ENCODE assay signal across 12 cellular contexts in genomic region chr21:44087426-44088400, GRCh38. TPM values are rescaled to one million over a fixed set of nuclear protein-coding genes. Genes with fewer than 3 reads are reported as not detected.
DNase-seq lines count a peak whose midpoint lies in the region; ATAC-seq and TF ChIP-seq lines count a peak whose summit lies in the region.
"Had no signal": no experiment of that assay in that cellular context is flagged by ENCODE, and none has a peak within 500 bp of the region (broad histone marks: within the 10 kb centered on the region; RNA-seq: fewer than 3 reads in every experiment).

No MANE protein-coding gene starts in this region.

- no peaks in the 10 kb centered on the region for H3K9me3 ChIP-seq in CD8-positive, alpha-beta memory T cell (ENCODE audit: low read length)
- H3K9me3 ChIP-seq in T-helper 17 cell (ENCODE audit: control insufficient read depth, low read length, poor library complexity, severe bottlenecking), result no peaks in the 10 kb centered on the region

- H3K27ac ChIP-seq in CD8-positive, alpha-beta memory T cell (ENCODE audit: low read depth, low read length), result peak overlapping the region; percentile 25
- H3K27ac ChIP-seq: KMS-11 had no signal

- ATAC-seq in T-helper 17 cell, result no peak

- no peak overlapping the region for H3K4me3 ChIP-seq in CD8-positive, alpha-beta memory T cell (ENCODE audit: low read length)

- H3K9me3 Mint-ChIP-seq in CD8-positive, alpha-beta memory T cell, result no peaks in the 10 kb centered on the region
- H3K9me3 Mint-ChIP-seq in glutamatergic neuron (ENCODE audit: unreplicated experiment), result peaks cover 2% of the 10 kb centered on the region

- peak overlapping the region; percentile 88 to 99 (median 98) for H3K27ac Mint-ChIP-seq in CD8-positive, alpha-beta memory T cell
- peak overlapping the region; percentile 98 for H3K27ac Mint-ChIP-seq in T-helper 17 cell
- H3K27ac Mint-ChIP-seq in glutamatergic neuron (ENCODE audit: unreplicated experiment), result peak overlapping the region; percentile 56

- TF ChIP-seq CTCF in glutamatergic neuron (IDR thresholded peaks at IDR 0.05; ENCODE audit: partially characterized antibody, unreplicated experiment), result no peak

- peak overlapping the region; percentile 44 to 88 (median 82) for H3K4me3 Mint-ChIP-seq in CD8-positive, alpha-beta memory T cell
- H3K4me3 Mint-ChIP-seq in T-helper 17 cell (peak overlapping the region; percentile 47), glutamatergic neuron (ENCODE audit: unreplicated experiment) (no peak overlapping the region)

- peaks cover 13 to 85% (median 22%) of the 10 kb centered on the region in 3 donors for H3K36me3 Mint-ChIP-seq in CD8-positive, alpha-beta memory T cell
- H3K36me3 Mint-ChIP-seq in T-helper 17 cell (ENCODE audit: low read depth) (peaks cover 10% of the 10 kb centered on the region), glutamatergic neuron (ENCODE audit: unreplicated experiment) (peaks cover 12% of the 10 kb centered on the region)

- peaks cover 22% of the 10 kb centered on the region for H3K36me3 ChIP-seq in CD8-positive, alpha-beta memory T cell (ENCODE audit: insufficient read depth, low read length)

- intact Hi-C loops in posterior vena cava (cut with DNase I), result no loop called here

- H3K27me3 ChIP-seq in CD8-positive, alpha-beta memory T cell (ENCODE audit: insufficient read depth, low read length, poor library complexity, severe bottlenecking), result no peaks in the 10 kb centered on the region

- CTCF ChIA-PET in CD8-positive, alpha-beta memory T cell (lab: Charles Lee), result no interaction called here

- H3K4me1 ChIP-seq in CD8-positive, alpha-beta memory T cell (ENCODE audit: insufficient read depth, low read length), result peaks cover 80% of the 10 kb centered on the region

- POLR2A ChIA-PET in CD8-positive, alpha-beta memory T cell (lab: Charles Lee), result interaction anchor here (0.8 kb wide), 1 partner anchor 22 kb away, joined by 3 read pairs; no protein-coding TSS in a partner anchor

- H3K4me1 Mint-ChIP-seq in CD8-positive, alpha-beta memory T cell, result peaks cover 82 to 89% (median 88%) of the 10 kb centered on the region in 3 donors
- peaks cover 60% of the 10 kb centered on the region for H3K4me1 Mint-ChIP-seq in T-helper 17 cell
- no peaks in the 10 kb centered on the region for H3K4me1 Mint-ChIP-seq in glutamatergic neuron (ENCODE audit: low read depth, unreplicated experiment)

- DNase-seq in CD8-positive, alpha-beta memory T cell, result peak in 2 of 5 donors; percentile 27 to 43
- no peak for DNase-seq in T-helper 17 cell
- DNase-seq in glutamatergic neuron, result no peak
- peak; percentile 81 for DNase-seq in posterior vena cava (ENCODE audit: low spot score)
- no peak for DNase-seq in NCI-H2227 treated with DMSO at 0.1 percent for 48 hours (lab: John Stamatoyannopoulos, UW)
- DNase-seq in COLO668 (lab: John Stamatoyannopoulos, UW; ENCODE audit: unreplicated experiment), result no peak
- DNase-seq in AG20443 (ENCODE audit: low spot score), result no peak
- DNase-seq in HuH-7 (ENCODE audit: low spot score), result no peak
- DNase-seq: activated CD4-positive, CD25-positive, alpha-beta regulatory T cell treated with anti-CD3 and anti-CD28 coated beads, Interleukin-2, amount 50 U/mL, for 72 hours; NCI-H345; retina had no signal

- H3K27me3 Mint-ChIP-seq in CD8-positive, alpha-beta memory T cell, result no peaks in the 10 kb centered on the region
- H3K27me3 Mint-ChIP-seq in T-helper 17 cell (no peaks in the 10 kb centered on the region), glutamatergic neuron (ENCODE audit: unreplicated experiment) (no peaks in the 10 kb centered on the region)

RNA-seq across cellular contexts. Expression of gene PWP2, which starts 19.5 kb away (rescaled TPM):
- total RNA-seq in CD8-positive, alpha-beta memory T cell, result 10 to 100 TPM; 10.4 to 15.5 TPM
- polyA plus RNA-seq in CD8-positive, alpha-beta memory T cell, result 13.2 TPM
- total RNA-seq in T-helper 17 cell (10 to 100 TPM; 21.9 to 28.7 TPM), glutamatergic neuron (ENCODE audit: unreplicated experiment) (22.1 TPM), posterior vena cava (1 to 10 TPM; 4.5 to 5.4 TPM)

RNA-seq across cellular contexts. Expression of gene GATD3, which starts 45.8 kb away (rescaled TPM):
- total RNA-seq in CD8-positive, alpha-beta memory T cell, result 1 to 10 TPM; 7.6 to 9.0 TPM
- polyA plus RNA-seq in CD8-positive, alpha-beta memory T cell, result 47.3 TPM
- total RNA-seq in T-helper 17 cell, result 10 to 100 TPM; 39.8 to 50.5 TPM
- 64.6 TPM for total RNA-seq in glutamatergic neuron (ENCODE audit: unreplicated experiment)
- 1 to 10 TPM; 6.1 to 8.4 TPM for total RNA-seq in posterior vena cava
